7 cellular contexts compared by ENCODE assay signal in the genomic region with DNA sequence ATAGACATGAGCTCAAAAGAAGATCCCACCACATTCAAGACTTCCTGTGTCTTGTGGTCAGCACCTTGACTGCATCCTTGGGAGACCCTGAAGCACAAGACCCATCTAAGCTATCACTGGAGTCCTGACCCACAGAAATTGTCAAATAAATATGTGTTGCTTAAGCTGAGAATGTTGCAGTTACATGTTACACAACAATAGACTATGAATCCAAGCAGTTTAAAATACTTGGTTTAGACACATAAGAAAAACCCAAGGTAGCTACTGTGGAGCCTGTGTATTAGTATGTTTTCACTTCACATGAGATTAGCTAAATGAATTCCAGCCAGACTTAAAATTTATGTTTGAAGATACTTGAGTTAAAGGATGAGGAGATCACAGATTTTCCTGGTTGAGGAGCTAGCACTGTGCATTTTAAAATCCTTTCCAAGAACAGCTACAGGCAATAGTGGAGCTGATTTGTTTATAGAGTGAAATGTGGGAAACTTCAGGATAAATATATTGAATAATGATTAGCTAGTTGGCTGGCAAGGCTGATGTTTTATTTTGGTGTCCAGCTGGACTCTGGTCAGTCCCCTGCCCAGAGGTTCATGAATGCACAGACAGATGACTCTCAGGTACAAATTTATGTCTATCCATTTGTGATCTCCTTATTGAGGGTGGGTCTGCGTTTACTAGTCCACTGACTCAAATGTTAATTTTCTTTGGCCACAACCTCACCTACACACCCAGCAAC.
"Had no signal": no experiment of that assay in that cellular context is flagged by ENCODE, and none has a peak within 500 bp of the region (broad histone marks: within the 10 kb centered on the region; RNA-seq: fewer than 3 reads in every experiment).

No MANE protein-coding gene starts in this region.

- H3K9ac ChIP-seq: KMS-11 had no signal

- ATAC-seq: K562 had no signal

- H3K27ac ChIP-seq: HL-60, KMS-11 had no signal

- DNase-seq: IMR-90, KBM-7, KG1 had no signal

- H3K4me3 ChIP-seq: K562 had no signal

- H3K4me2 ChIP-seq: KMS-11 had no signal

- FAIRE-seq: HTR-8/SVneo, K562 had no signal
